7 cellular contexts compared by ENCODE assay signal in genomic region chrX:154401918-154402621, GRCh38. TPM values are rescaled to one million over a fixed set of nuclear protein-coding genes. Genes with fewer than 3 reads are reported as not detected.
DNase-seq lines count a peak whose midpoint lies in the region; ATAC-seq and TF ChIP-seq lines count a peak whose summit lies in the region.

No MANE protein-coding gene starts in this region.

- WGBS in IMR-90 (ENCODE audit: extremely low coverage in 2 of 2, insufficient read length in 1 of 2), 2 experiments: no CpG with 5 or more reads among the region's 6 CpGs

- TF ChIP-seq CTCF in DND-41 (IDR thresholded peaks at IDR 0.05; ENCODE audit: borderline replicate concordance, extremely low read depth, low read length, poor library complexity, severe bottlenecking) (no peak), IMR-90 (conservative IDR thresholded peaks at IDR 0.05; ENCODE audit: low read depth, low read length) (no peak), activated B cell treated with CpG ODN at 0.5 μM for 24 hours (IDR thresholded peaks at IDR 0.05) (no peak)

- peak; percentile 24; the same call in 1 of the 2 replicates for TF ChIP-seq POLR2A in IMR-90 (IDR thresholded peaks at IDR 0.05; ENCODE audit: low read depth, low read length)

- TF ChIP-seq RAD21 in IMR-90 (IDR thresholded peaks at IDR 0.05; ENCODE audit: low read length): no peak

- no peak for ATAC-seq in DND-41 (ENCODE audit: insufficient read depth, low read depth)
- no peak for ATAC-seq in IMR-90 (ENCODE audit: low read depth)
- ATAC-seq in activated B cell treated with CpG ODN at 0.5 μM for 24 hours (ENCODE audit: low read depth): no peak
- no peak for ATAC-seq in HG03025 (IDR thresholded peaks at IDR 0.05; ENCODE audit: low FRiP score, unreplicated experiment)

- H3K4me1 ChIP-seq in DND-41 (ENCODE audit: insufficient read depth, low read length): peaks cover 18% of the 10 kb centered on the region
- 0 out of 2 replicates have a peak, but pooled peaks cover 2% of the 10 kb centered on the region for H3K4me1 ChIP-seq in IMR-90 (ENCODE audit: control insufficient read depth, insufficient read depth, low read length)

- H4K8ac ChIP-seq in IMR-90 (ENCODE audit: low read depth in 2 of 2, low read length in 2 of 2): no peak overlapping the region

- no peak overlapping the region for H2AK5ac ChIP-seq in IMR-90 (ENCODE audit: low read depth, low read length)

- no peak overlapping the region for H3K14ac ChIP-seq in IMR-90 (replicated peaks; ENCODE audit: low read depth, low read length)

- no peaks in the 10 kb centered on the region for H3K9me3 Mint-ChIP-seq in activated B cell treated with CpG ODN at 0.5 μM for 24 hours

- H3K4me1 Mint-ChIP-seq in activated B cell treated with CpG ODN at 0.5 μM for 24 hours: peaks cover 23% of the 10 kb centered on the region

- H3K9ac ChIP-seq in DND-41 (ENCODE audit: low read depth, low read length) (no peak overlapping the region), IMR-90 (ENCODE audit: low read depth, low read length) (no peak overlapping the region)

- no peak overlapping the region for H3K4ac ChIP-seq in IMR-90 (ENCODE audit: low read depth, low read length)

- H2AFZ ChIP-seq in DND-41 (ENCODE audit: low read depth, low read length) (no peak overlapping the region), IMR-90 (replicated peaks; ENCODE audit: low read length, poor library complexity) (no peak overlapping the region)

- H4K5ac ChIP-seq in IMR-90 (ENCODE audit: low read depth, low read length): no peak overlapping the region

- no peak overlapping the region for H4K91ac ChIP-seq in IMR-90 (ENCODE audit: insufficient read depth, low read depth, low read length)

- H3K36me3 ChIP-seq in DND-41 (ENCODE audit: insufficient read depth, low read length) (peaks cover 29% of the 10 kb centered on the region), IMR-90 (ENCODE audit: control insufficient read depth, insufficient read depth, low read length) (peaks cover 21% of the 10 kb centered on the region)

- H3K9me3 ChIP-seq in DND-41 (ENCODE audit: insufficient read depth, low read length, severe bottlenecking) (no peaks in the 10 kb centered on the region), IMR-90 (ENCODE audit: control insufficient read depth, insufficient read depth, low read length) (no peaks in the 10 kb centered on the region)

- H3K79me1 ChIP-seq in IMR-90 (ENCODE audit: low read depth in 1 of 2, low read length in 2 of 2): peaks cover 4 to 22% of the 10 kb centered on the region in 2 experiments; a peak in 3 of 4 replicates

- H3K27me3 Mint-ChIP-seq in activated B cell treated with CpG ODN at 0.5 μM for 24 hours: no peaks in the 10 kb centered on the region

- DNase-seq in DND-41 (no peak), IMR-90 (peak; percentile 33), activated B cell treated with CpG ODN at 0.5 μM for 24 hours (no peak), kidney tubule cell (ENCODE audit: low spot score) (peak; percentile 41), NCI-H1105 treated with DMSO at 0.1 percent for 48 hours (lab: John Stamatoyannopoulos, UW) (no peak), globus pallidus (ENCODE audit: low spot score) (no peak)

- no peak overlapping the region for H2BK120ac ChIP-seq in IMR-90 (ENCODE audit: low read depth, low read length)

- H2AK9ac ChIP-seq in IMR-90 (replicated peaks; ENCODE audit: low read depth, low read length, poor library complexity): no peak overlapping the region

- H3K4me3 ChIP-seq in DND-41 (ENCODE audit: low read depth in 1 of 2, low read length in 2 of 2): no peak overlapping the region
- no peak overlapping the region for H3K4me3 ChIP-seq in IMR-90 (ENCODE audit: insufficient read depth, low read depth, low read length)

- no peak overlapping the region for H2BK15ac ChIP-seq in IMR-90 (ENCODE audit: low read depth, low read length)

- H3K27ac ChIP-seq in DND-41 (ENCODE audit: low read length) (peak overlapping the region; percentile 10; the same call in 1 of the 2 replicates), IMR-90 (ENCODE audit: insufficient read depth, low read length) (no peak overlapping the region)

- H4K20me1 ChIP-seq in DND-41 (ENCODE audit: insufficient read depth, low read length): peaks cover 21% of the 10 kb centered on the region
- peaks cover 44% of the 10 kb centered on the region for H4K20me1 ChIP-seq in IMR-90 (ENCODE audit: insufficient read depth, low read length)

- dilution Hi-C loops in IMR-90 (cut with HindIII; ENCODE audit: low sequenced_read_pairs, unreplicated experiment): no loop called here

- H3K18ac ChIP-seq in IMR-90 (ENCODE audit: low read depth, low read length): no peak overlapping the region

- no peak overlapping the region for H3K4me3 Mint-ChIP-seq in activated B cell treated with CpG ODN at 0.5 μM for 24 hours

- POLR2A ChIA-PET in IMR-90 (lab: Charles Lee; ENCODE audit: unreplicated experiment) (interaction anchor here (0.6 kb wide), 1 partner anchor 144 kb away, joined by 7 read pairs; no protein-coding TSS in a partner anchor), activated B cell treated with CpG ODN at 0.5 μM for 24 hours (lab: Charles Lee) (interaction anchor here (0.5 to 1.5 kb wide), 2 partner anchors 22 to 88 kb away, joined by 5 to 6 read pairs; partner anchors contain the start of gene SLC10A3)

- H3K23ac ChIP-seq in IMR-90 (ENCODE audit: low read depth, low read length): no peak overlapping the region

- no peak overlapping the region for H2BK20ac ChIP-seq in IMR-90 (ENCODE audit: low read depth, low read length)

- H3K36me3 Mint-ChIP-seq in activated B cell treated with CpG ODN at 0.5 μM for 24 hours (ENCODE audit: low read depth): peaks cover 44% of the 10 kb centered on the region

- intact Hi-C loops in IMR-90 (cut with micrococcal nuclease) (no loop called here), activated B cell treated with CpG ODN at 0.5 μM for 24 hours (cut with micrococcal nuclease) (loop anchor here (1.0 kb wide), 1 partner anchor 7 kb away; the partner anchor contains the start of gene DNASE1L1)

- H3K79me2 ChIP-seq in DND-41 (ENCODE audit: insufficient read depth, low read length): peaks cover 28% of the 10 kb centered on the region

- H2BK5ac ChIP-seq in IMR-90 (ENCODE audit: low read depth, low read length, poor library complexity, severe bottlenecking): no peak overlapping the region

- H3K27ac Mint-ChIP-seq in activated B cell treated with CpG ODN at 0.5 μM for 24 hours: peak overlapping the region; percentile 46

- H3K27me3 ChIP-seq in DND-41 (ENCODE audit: insufficient read depth, low read length, poor library complexity): no peaks in the 10 kb centered on the region
- H3K27me3 ChIP-seq in IMR-90 (ENCODE audit: control insufficient read depth, insufficient read depth, low read length): no peaks in the 10 kb centered on the region

- TSS peak; percentile 95 for BruUV-seq in IMR-90 (replicated peaks; lab: Mats Ljungman, UMichigan)

- CTCF ChIA-PET in IMR-90 (lab: Yijun Ruan, JAX): no interaction called here
- CTCF ChIA-PET in activated B cell treated with CpG ODN at 0.5 μM for 24 hours (lab: Charles Lee): no interaction called here

- in situ Hi-C loops in IMR-90 (cut with MboI; ENCODE audit: low sequenced_read_pairs): no loop called here

- no peak overlapping the region for H3K56ac ChIP-seq in IMR-90 (ENCODE audit: extremely low read depth, insufficient read depth, low read length)

- H3K4me2 ChIP-seq in DND-41 (ENCODE audit: insufficient read depth, low read length) (no peak overlapping the region), IMR-90 (ENCODE audit: low read depth, low read length) (no peak overlapping the region)

- H3K9me1 ChIP-seq in IMR-90 (ENCODE audit: insufficient read depth, low read length): no peaks in the 10 kb centered on the region

TF ChIP-seq in IMR-90, 13 proteins besides CTCF, POLR2A, EP300 and RAD21 (continues in another document):
- TF ChIP-seq BHLHE40 (IDR thresholded peaks at IDR 0.05; ENCODE audit: low read depth, low read length) (no peak), NFE2L2 (IDR thresholded peaks at IDR 0.05; ENCODE audit: low read depth, low read length) (no peak), USF2 (IDR thresholded peaks at IDR 0.05; ENCODE audit: low read depth, low read length) (no peak), RCOR1 (IDR thresholded peaks at IDR 0.05; ENCODE audit: insufficient replicate concordance, low read length) (no peak), MAFK (IDR thresholded peaks at IDR 0.05; ENCODE audit: low read depth, low read length) (no peak)

RNA-seq across cellular contexts. Expression of gene RPL10, which starts 3.9 kb away (rescaled TPM):
- 1,582 and 1,900 TPM in 2 replicates for total RNA-seq in IMR-90 (2012; rRNA removed)
- polyA plus RNA-seq in IMR-90 (2012; rRNA removed): 4,696 and 7,467 TPM in 2 replicates
- 1,699 and 6,181 TPM in 2 replicates for polyA plus RNA-seq in IMR-90 (2012; cell fraction: cytosol; rRNA removed)
- 2,396 and 4,012 TPM in 2 replicates for polyA plus RNA-seq in IMR-90 (2012; cell fraction: nucleus; rRNA removed; ENCODE audit: low replicate concordance)
- total RNA-seq in activated B cell treated with CpG ODN at 0.5 μM for 24 hours: 5,113 and 5,534 TPM in 2 replicates

RNA-seq across cellular contexts. Expression of gene DNASE1L1, which starts 7.0 kb away (rescaled TPM):
- 42.5 and 51.4 TPM in 2 replicates for total RNA-seq in IMR-90 (2012; rRNA removed)
- 54.7 and 55.5 TPM in 2 replicates for polyA plus RNA-seq in IMR-90 (2012; rRNA removed)
- polyA plus RNA-seq in IMR-90 (2012; cell fraction: cytosol; rRNA removed): 29.9 and 61.9 TPM in 2 replicates
- polyA plus RNA-seq in IMR-90 (2012; cell fraction: nucleus; rRNA removed; ENCODE audit: low replicate concordance): 29.2 and 61.8 TPM in 2 replicates
- 15.3 and 15.8 TPM in 2 replicates for total RNA-seq in activated B cell treated with CpG ODN at 0.5 μM for 24 hours

RNA-seq across cellular contexts. Expression of gene TAFAZZIN, which starts 9.3 kb away (rescaled TPM):
- total RNA-seq in IMR-90 (2012; rRNA removed) (4.4 and 4.8 TPM in 2 replicates), activated B cell treated with CpG ODN at 0.5 μM for 24 hours (50.5 and 66.1 TPM in 2 replicates)
- 24.4 and 26.6 TPM in 2 replicates for polyA plus RNA-seq in IMR-90 (2012; rRNA removed)
- 11.7 and 12.2 TPM in 2 replicates for polyA plus RNA-seq in IMR-90 (2012; cell fraction: cytosol; rRNA removed)
- polyA plus RNA-seq in IMR-90 (2012; cell fraction: nucleus; rRNA removed; ENCODE audit: low replicate concordance): 146 and 212 TPM in 2 replicates

RNA-seq across cellular contexts. Expression of gene EMD, which starts 23.0 kb away (rescaled TPM):
- total RNA-seq in IMR-90 (2012; rRNA removed): 9.9 and 11.4 TPM in 2 replicates
- polyA plus RNA-seq in IMR-90 (2012; rRNA removed): 68.8 and 80.6 TPM in 2 replicates
- polyA plus RNA-seq in IMR-90 (2012; cell fraction: cytosol; rRNA removed): 53.8 and 120 TPM in 2 replicates
- 118 and 134 TPM in 2 replicates for polyA plus RNA-seq in IMR-90 (2012; cell fraction: nucleus; rRNA removed; ENCODE audit: low replicate concordance)
- 68.4 and 70.2 TPM in 2 replicates for total RNA-seq in activated B cell treated with CpG ODN at 0.5 μM for 24 hours

RNA-seq across cellular contexts. Expression of gene ATP6AP1, which starts 26.4 kb away (rescaled TPM):
- total RNA-seq in IMR-90 (2012; rRNA removed): 13.8 and 13.9 TPM in 2 replicates
- 96.7 and 98.4 TPM in 2 replicates for polyA plus RNA-seq in IMR-90 (2012; rRNA removed)
- 122 and 145 TPM in 2 replicates for polyA plus RNA-seq in IMR-90 (2012; cell fraction: cytosol; rRNA removed)
- 57.9 and 117 TPM in 2 replicates for polyA plus RNA-seq in IMR-90 (2012; cell fraction: nucleus; rRNA removed; ENCODE audit: low replicate concordance)
- 36.6 and 38.8 TPM in 2 replicates for total RNA-seq in activated B cell treated with CpG ODN at 0.5 μM for 24 hours

Comparison
In these comparisons a context has a peak if more than half of its experiments do, and no peak if none do; other contexts are left out.
1. DNase-seq: peak in IMR-90 (single experiment) and kidney tubule cell (single experiment); none in DND-41 (single experiment), activated B cell treated with CpG ODN at 0.5 μM for 24 hours (single experiment), NCI-H1105 treated with DMSO at 0.1 percent for 48 hours (single experiment) and globus pallidus (single experiment).